16 cellular contexts compared by ENCODE assay signal in the genomic region with DNA sequence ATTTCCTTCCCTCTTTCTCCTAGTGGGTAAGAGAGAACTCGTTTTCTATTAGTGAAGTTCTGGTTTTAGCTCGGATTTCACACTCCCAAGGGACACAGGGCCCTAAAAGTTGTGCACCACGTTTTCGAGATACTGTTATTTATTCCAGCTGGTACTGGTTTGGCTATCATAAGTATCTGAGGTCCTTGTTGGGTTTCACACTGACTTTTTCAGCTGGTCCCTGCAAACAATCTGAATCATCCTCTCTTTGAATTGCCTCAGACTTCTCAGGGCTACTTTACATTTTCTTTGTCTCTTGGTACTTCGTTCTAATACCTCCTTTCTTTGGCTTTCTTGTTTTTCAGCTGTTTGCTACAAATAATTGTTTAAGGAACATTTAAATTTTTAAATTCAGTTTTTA.
DNase-seq lines count a peak whose midpoint lies in the region; ATAC-seq, FAIRE-seq and TF ChIP-seq lines count a peak whose summit lies in the region.
"Had no signal": no experiment of that assay in that cellular context is flagged by ENCODE, and none has a peak within 500 bp of the region (broad histone marks: within the 10 kb centered on the region; RNA-seq: fewer than 3 reads in every experiment).

No MANE protein-coding gene starts in this region.

- TF ChIP-seq POLR2A in H54 (IDR thresholded peaks at IDR 0.05; ENCODE audit: low read depth, low read length) (no peak), HepG2 (IDR thresholded peaks at IDR 0.05; ENCODE audit: insufficient read depth in 1 of 2, low read depth in 2 of 2, low read length in 2 of 2) (no peak)

- H3K27me3 ChIP-seq in hepatocyte: no peaks in the 10 kb centered on the region
- no peaks in the 10 kb centered on the region for H3K27me3 ChIP-seq in HepG2 (ENCODE audit: control insufficient read depth in 1 of 2, insufficient read depth in 2 of 2, low read length in 2 of 2)
- H3K27me3 ChIP-seq: SJSA1 had no signal

- 61% methylated on average over 5 of the region's 5 CpGs for WGBS in hepatocyte (ENCODE audit: low lambda C conversion rate, missing lambda C conversion rate)
- 71% methylated on average over 5 of the region's 5 CpGs for WGBS in HepG2 (ENCODE audit: low lambda C conversion rate)

- H3K36me3 ChIP-seq in hepatocyte (replicated peaks; ENCODE audit: insufficient read depth, low read depth) (no peaks in the 10 kb centered on the region), HepG2 (replicated peaks in 1 of 2; ENCODE audit: control insufficient read depth in 1 of 2, insufficient read depth in 2 of 2, low read length in 2 of 2) (no peaks in the 10 kb centered on the region)
- H3K36me3 ChIP-seq: SJSA1 had no signal

- ATAC-seq in WTC11 (peak; percentile 24; the same call in 1 of the 2 replicates), HepG2 (no peak)

- CTCF ChIA-PET in WTC11 (lab: Charles Lee) (interaction anchor here (0.5 kb wide), 1 partner anchor 1388 kb away, joined by 3 read pairs; no protein-coding TSS in a partner anchor), RWPE1 (lab: Yijun Ruan, JAX) (no interaction called here), HepG2 (lab: Yijun Ruan, JAX; ENCODE audit: low intra/inter-chr PET ratio, low total read pairs) (no interaction called here)

- BruUV-seq in HepG2 (replicated peaks; lab: Mats Ljungman, UMichigan): no TSS peak

- peak overlapping the region; percentile 26 for H3K27ac ChIP-seq in hepatocyte
- no peak overlapping the region for H3K27ac ChIP-seq in RWPE1
- no peak overlapping the region for H3K27ac ChIP-seq in HepG2 (ENCODE audit: extremely low read length, insufficient read depth, low read length)
- H3K27ac ChIP-seq: C4-2B, SJSA1 had no signal

- TF ChIP-seq EP300 in HepG2 (IDR thresholded peaks at IDR 0.05; ENCODE audit: low read depth in 2 of 2, low read length in 2 of 2) (no peak), HepG2 (CRISPR knock-in tag; IDR thresholded peaks at IDR 0.05; ENCODE audit: borderline replicate concordance) (no peak)

- no peak overlapping the region for H3K9ac ChIP-seq in HepG2 (ENCODE audit: insufficient read depth, low read depth, low read length)

- H3K27ac Mint-ChIP-seq in WTC11: peak overlapping the region; percentile 87

- H3K9me3 Mint-ChIP-seq in WTC11: no peaks in the 10 kb centered on the region

- H3K79me2 ChIP-seq in hepatocyte: no peaks in the 10 kb centered on the region
- no peaks in the 10 kb centered on the region for H3K79me2 ChIP-seq in HepG2 (ENCODE audit: insufficient read depth, low read length)

- TF ChIP-seq CTCF in WTC11 (IDR thresholded peaks at IDR 0.05) (no peak), hepatocyte (IDR thresholded peaks at IDR 0.05; ENCODE audit: poor library complexity) (no peak), RWPE1 (conservative IDR thresholded peaks at IDR 0.05; ENCODE audit: low read depth) (no peak), HepG2 (CRISPR knock-in tag; IDR thresholded peaks at IDR 0.05) (no peak)

- H3K4me2 ChIP-seq in hepatocyte (no peak overlapping the region), HepG2 (ENCODE audit: low read depth, low read length) (no peak overlapping the region)

- POLR2A ChIA-PET in WTC11 (lab: Charles Lee): no interaction called here
- POLR2A ChIA-PET in RWPE1 (lab: Yijun Ruan, JAX; ENCODE audit: low non-redundant PET): no interaction called here
- POLR2A ChIA-PET in HepG2 (lab: Yijun Ruan, JAX): no interaction called here

- no peak overlapping the region for H3K4me3 Mint-ChIP-seq in WTC11

- peaks cover 33% of the 10 kb centered on the region for H3K4me1 Mint-ChIP-seq in WTC11

- H3K9me3 ChIP-seq in hepatocyte (ENCODE audit: low read depth) (no peaks in the 10 kb centered on the region), HepG2 (ENCODE audit: low read length) (no peaks in the 10 kb centered on the region)
- H3K9me3 ChIP-seq: SJSA1 had no signal

- DNase-seq in H54 (ENCODE audit: insufficient read length, low spot score) (no peak), WTC11 (ENCODE audit: low spot score) (no peak), hepatocyte (ENCODE audit: low spot score) (no peak), skeletal muscle cell (ENCODE audit: low read depth) (peak; percentile 24), RWPE1 (ENCODE audit: low spot score) (no peak), HPDE6-E6E7 (ENCODE audit: extremely low spot score) (no peak), HepG2 (ENCODE audit: low spot score) (no peak)
- DNase-seq: DMS153, EL, HCEC 1CT, KG1, NCI-H1092, NCI-H1694, NCI-H524 had no signal

- no peaks in the 10 kb centered on the region for H3K27me3 Mint-ChIP-seq in WTC11 (ENCODE audit: low read depth)

- H3K4me1 ChIP-seq in hepatocyte (ENCODE audit: insufficient read depth) (peaks cover 5% of the 10 kb centered on the region), HepG2 (ENCODE audit: insufficient read depth, low read length) (peaks cover 22% of the 10 kb centered on the region)
- H3K4me1 ChIP-seq: SJSA1 had no signal

- H3K9me2 ChIP-seq in hepatocyte (replicated peaks; ENCODE audit: insufficient read depth): no peaks in the 10 kb centered on the region

- H2AFZ ChIP-seq in hepatocyte: no peak overlapping the region
- no peak overlapping the region for H2AFZ ChIP-seq in HepG2 (ENCODE audit: low read length)

- in situ Hi-C loops in HepG2 (cut with HindIII; ENCODE audit: extremely low pct_ligation_motif_present, low pct_unique_long_range_greater_than_20kb): no loop called here

- H3K36me3 Mint-ChIP-seq in WTC11: peaks cover 10% of the 10 kb centered on the region

- intact Hi-C loops in HepG2 (cut with micrococcal nuclease; ENCODE audit: unreplicated experiment): no loop called here

- no peak for TF ChIP-seq RAD21 in HepG2 (CRISPR knock-in tag; IDR thresholded peaks at IDR 0.05)

- H3K4me3 ChIP-seq in hepatocyte: no peak overlapping the region
- no peak overlapping the region for H3K4me3 ChIP-seq in skeletal muscle cell (ENCODE audit: low read depth, low read length)
- no peak overlapping the region for H3K4me3 ChIP-seq in HepG2 (replicated peaks in 1 of 3; ENCODE audit: insufficient read depth in 1 of 3, low read depth in 2 of 3, low read length in 3 of 3)
- H3K4me3 ChIP-seq: SJSA1 had no signal

- H4K20me1 ChIP-seq in hepatocyte (ENCODE audit: insufficient read depth, poor library complexity, severe bottlenecking): no peaks in the 10 kb centered on the region
- H4K20me1 ChIP-seq in HepG2 (ENCODE audit: insufficient read depth, low read length): no peaks in the 10 kb centered on the region

- FAIRE-seq in H54 (lab: Jason Lieb, UNC): peak; percentile 11
- no peak for FAIRE-seq in HepG2 (lab: Jason Lieb, UNC)

TF ChIP-seq in WTC11, 78 proteins besides CTCF, POLR2A, EP300 and RAD21 (continues in another document):
- TF ChIP-seq, protein P1, sequence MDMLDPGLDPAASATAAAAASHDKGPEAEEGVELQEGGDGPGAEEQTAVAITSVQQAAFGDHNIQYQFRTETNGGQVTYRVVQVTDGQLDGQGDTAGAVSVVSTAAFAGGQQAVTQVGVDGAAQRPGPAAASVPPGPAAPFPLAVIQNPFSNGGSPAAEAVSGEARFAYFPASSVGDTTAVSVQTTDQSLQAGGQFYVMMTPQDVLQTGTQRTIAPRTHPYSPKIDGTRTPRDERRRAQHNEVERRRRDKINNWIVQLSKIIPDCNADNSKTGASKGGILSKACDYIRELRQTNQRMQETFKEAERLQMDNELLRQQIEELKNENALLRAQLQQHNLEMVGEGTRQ (CRISPR knock-in tag; IDR thresholded peaks at IDR 0.05): no peak

TF ChIP-seq in HepG2, 621 proteins besides CTCF, POLR2A, EP300 and RAD21 (continues in another document):
- TF ChIP-seq, protein P2, sequence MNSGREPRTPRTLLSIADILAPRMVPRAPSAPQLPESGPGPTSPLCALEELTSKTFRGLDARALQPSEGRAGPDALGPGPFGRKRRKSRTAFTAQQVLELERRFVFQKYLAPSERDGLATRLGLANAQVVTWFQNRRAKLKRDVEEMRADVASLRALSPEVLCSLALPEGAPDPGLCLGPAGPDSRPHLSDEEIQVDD (CRISPR knock-in tag; IDR thresholded peaks at IDR 0.05; ENCODE audit: borderline replicate concordance): no peak
- TF ChIP-seq TGIF2 (CRISPR knock-in tag; IDR thresholded peaks at IDR 0.05) (no peak), ZNF225 (CRISPR knock-in tag; IDR thresholded peaks at IDR 0.05) (no peak), SRF (IDR thresholded peaks at IDR 0.05; ENCODE audit: low read depth, low read length) (no peak), MAZ (IDR thresholded peaks at IDR 0.05; ENCODE audit: borderline replicate concordance, low read depth, low read length) (no peak), MAZ (CRISPR knock-in tag; IDR thresholded peaks at IDR 0.05; ENCODE audit: low read depth) (no peak)
- TF ChIP-seq, protein P3, sequence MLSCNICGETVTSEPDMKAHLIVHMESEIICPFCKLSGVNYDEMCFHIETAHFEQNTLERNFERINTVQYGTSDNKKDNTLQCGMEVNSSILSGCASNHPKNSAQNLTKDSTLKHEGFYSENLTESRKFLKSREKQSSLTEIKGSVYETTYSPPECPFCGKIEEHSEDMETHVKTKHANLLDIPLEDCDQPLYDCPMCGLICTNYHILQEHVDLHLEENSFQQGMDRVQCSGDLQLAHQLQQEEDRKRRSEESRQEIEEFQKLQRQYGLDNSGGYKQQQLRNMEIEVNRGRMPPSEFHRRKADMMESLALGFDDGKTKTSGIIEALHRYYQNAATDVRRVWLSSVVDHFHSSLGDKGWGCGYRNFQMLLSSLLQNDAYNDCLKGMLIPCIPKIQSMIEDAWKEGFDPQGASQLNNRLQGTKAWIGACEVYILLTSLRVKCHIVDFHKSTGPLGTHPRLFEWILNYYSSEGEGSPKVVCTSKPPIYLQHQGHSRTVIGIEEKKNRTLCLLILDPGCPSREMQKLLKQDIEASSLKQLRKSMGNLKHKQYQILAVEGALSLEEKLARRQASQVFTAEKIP (CRISPR knock-in tag; IDR thresholded peaks at IDR 0.05; ENCODE audit: borderline replicate concordance): no peak
- TF ChIP-seq, protein P4, sequence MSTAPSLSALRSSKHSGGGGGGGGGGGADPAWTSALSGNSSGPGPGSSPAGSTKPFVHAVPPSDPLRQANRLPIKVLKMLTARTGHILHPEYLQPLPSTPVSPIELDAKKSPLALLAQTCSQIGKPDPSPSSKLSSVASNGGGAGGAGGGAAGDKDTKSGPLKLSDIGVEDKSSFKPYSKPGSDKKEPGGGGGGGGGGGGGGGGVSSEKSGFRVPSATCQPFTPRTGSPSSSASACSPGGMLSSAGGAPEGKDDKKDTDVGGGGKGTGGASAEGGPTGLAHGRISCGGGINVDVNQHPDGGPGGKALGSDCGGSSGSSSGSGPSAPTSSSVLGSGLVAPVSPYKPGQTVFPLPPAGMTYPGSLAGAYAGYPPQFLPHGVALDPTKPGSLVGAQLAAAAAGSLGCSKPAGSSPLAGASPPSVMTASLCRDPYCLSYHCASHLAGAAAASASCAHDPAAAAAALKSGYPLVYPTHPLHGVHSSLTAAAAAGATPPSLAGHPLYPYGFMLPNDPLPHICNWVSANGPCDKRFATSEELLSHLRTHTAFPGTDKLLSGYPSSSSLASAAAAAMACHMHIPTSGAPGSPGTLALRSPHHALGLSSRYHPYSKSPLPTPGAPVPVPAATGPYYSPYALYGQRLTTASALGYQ (CRISPR knock-in tag; IDR thresholded peaks at IDR 0.05): no peak
